Comparison of ENCODE assay signal across 25 cellular contexts in the genomic region with DNA sequence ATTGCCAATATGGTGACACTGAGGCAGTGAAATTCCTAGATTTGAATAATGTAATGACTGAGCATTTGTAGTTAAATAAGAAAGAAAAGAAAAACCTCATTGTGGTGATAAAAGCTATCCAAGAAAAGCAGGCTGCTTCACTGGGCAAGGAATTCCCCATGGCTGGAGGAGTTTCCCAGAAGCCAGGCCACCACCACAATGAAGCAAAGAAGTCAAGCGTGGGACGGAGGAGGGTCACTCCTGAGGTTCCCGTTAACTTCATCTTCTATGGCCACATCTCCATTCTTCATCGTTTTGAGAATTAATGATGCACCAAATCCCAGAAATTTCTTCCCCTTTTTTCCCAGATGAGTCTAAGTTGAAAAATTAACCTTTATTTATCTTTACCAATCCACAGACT.
DNase-seq lines count a peak whose midpoint lies in the region; ATAC-seq, FAIRE-seq and TF ChIP-seq lines count a peak whose summit lies in the region.
"Had no signal": no experiment of that assay in that cellular context is flagged by ENCODE, and none has a peak within 500 bp of the region (broad histone marks: within the 10 kb centered on the region; RNA-seq: fewer than 3 reads in every experiment).

No MANE protein-coding gene starts in this region.

- peak; percentile 57 for DNase-seq in Caki2 (ENCODE audit: low read depth)
- peak; percentile 36 for DNase-seq in RCC 7860 (ENCODE audit: low spot score)
- peak; percentile 36 for DNase-seq in astrocyte of the spinal cord (ENCODE audit: low read depth, low spot score)
- peak; percentile 89 for DNase-seq in kidney glomerular epithelial cell (lab: John Stamatoyannopoulos, UW)
- DNase-seq in right lobe of liver = no peak
- DNase-seq in mammary epithelial cell = no peak
- DNase-seq in activated CD8-positive, alpha-beta memory T cell treated with anti-CD3 and anti-CD28 coated beads, Interleukin-2, amount 50 U/mL, for 48 hours = no peak
- DNase-seq: Caco-2; CD8-positive, alpha-beta T cell; DMS 273 treated with DMSO at 0.1 percent for 48 hours; DMS79; GF-D8; H7; KBM-7; MG63; NCI-H1105 treated with DMSO at 0.1 percent for 48 hours; NCI-H146; NCI-H2029; NCI-H526 treated with DMSO at 0.1 percent for 48 hours; OCI-M1; SK-N-SH had no signal

- no TSS peak for BruUV-seq in mammary epithelial cell (replicated peaks; lab: Mats Ljungman, UMichigan)

- H3K27ac ChIP-seq in right lobe of liver (no peak overlapping the region), mammary epithelial cell (ENCODE audit: insufficient read depth, low read depth, low read length) (no peak overlapping the region)
- H3K27ac ChIP-seq: 22Rv1, C4-2B had no signal

- no peak overlapping the region for H3K4me2 ChIP-seq in mammary epithelial cell (ENCODE audit: insufficient read depth, low read depth, low read length)
- H3K4me2 ChIP-seq: SK-N-SH had no signal

- intact Hi-C loops in right lobe of liver (cut with DNase I) (no loop called here), mammary epithelial cell (cut with micrococcal nuclease) (no loop called here)

- in situ Hi-C loops in Caki2 (cut with HindIII; ENCODE audit: low pct_unique_long_range_greater_than_20kb, low sequenced_read_pairs) (no loop called here), astrocyte of the spinal cord (cut with HindIII; ENCODE audit: low sequenced_read_pairs) (no loop called here), mammary epithelial cell (cut with MboI; ENCODE audit: low sequenced_read_pairs in 2 of 2) (no loop called here)

- TF ChIP-seq POLR2A in right lobe of liver (IDR thresholded peaks at IDR 0.05) = no peak

- 90% methylated on average over 4 of the region's 4 CpGs for WGBS in right lobe of liver (ENCODE audit: insufficient coverage, low coverage, low lambda C conversion rate, missing lambda C conversion rate)
- WGBS in mammary epithelial cell (ENCODE audit: low coverage, missing lambda C conversion rate) = 82% methylated on average over 4 of the region's 4 CpGs

- no peaks in the 10 kb centered on the region for H3K79me2 ChIP-seq in mammary epithelial cell (ENCODE audit: insufficient read depth, low read length)

- H3K9me3 ChIP-seq in right lobe of liver (peaks cover 0 to 5% (median 0%) of the 10 kb centered on the region in 4 donors), mammary epithelial cell (replicated peaks; ENCODE audit: insufficient read depth, low read length) (no peaks in the 10 kb centered on the region)
- H3K9me3 ChIP-seq: Caco-2, SK-N-SH had no signal

- H3K9ac ChIP-seq in mammary epithelial cell (ENCODE audit: insufficient read depth, low read length) = no peak overlapping the region
- H3K9ac ChIP-seq: SK-N-SH had no signal

- no peak overlapping the region for H2AFZ ChIP-seq in mammary epithelial cell (ENCODE audit: low read depth, low read length)

- ATAC-seq in right lobe of liver = no peak
- no peak for ATAC-seq in HG03457 (IDR thresholded peaks at IDR 0.05; ENCODE audit: unreplicated experiment)
- ATAC-seq: CD8-positive, alpha-beta T cell had no signal

- CTCF ChIA-PET in mammary epithelial cell (lab: Charles Lee; ENCODE audit: low non-redundant PET) = no interaction called here

- H3K36me3 ChIP-seq in right lobe of liver (no peaks in the 10 kb centered on the region), mammary epithelial cell (ENCODE audit: insufficient read depth, low read length) (no peaks in the 10 kb centered on the region)
- H3K36me3 ChIP-seq: MG63 had no signal

- H3K27me3 ChIP-seq in right lobe of liver (no peaks in the 10 kb centered on the region), mammary epithelial cell (ENCODE audit: insufficient read depth, low read length) (no peaks in the 10 kb centered on the region)
- H3K27me3 ChIP-seq: MG63 had no signal

- FAIRE-seq in RCC 7860 (lab: Jason Lieb, UNC) = peak; percentile 66
- FAIRE-seq: GM12891 had no signal

- H3K4me3 ChIP-seq in astrocyte of the spinal cord (ENCODE audit: low read depth, low read length) (no peak overlapping the region), right lobe of liver (no peak overlapping the region), mammary epithelial cell (replicated peaks in 1 of 3; ENCODE audit: insufficient read depth in 1 of 3, low read depth in 2 of 3, low read length in 3 of 3) (no peak overlapping the region)
- H3K4me3 ChIP-seq: MG63 had no signal

- TF ChIP-seq CTCF in astrocyte of the spinal cord (IDR thresholded peaks at IDR 0.05; ENCODE audit: low read depth, low read length) (no peak), right lobe of liver (IDR thresholded peaks at IDR 0.05) (no peak), mammary epithelial cell (conservative IDR thresholded peaks at IDR 0.05 in 1 of 2, IDR thresholded peaks at IDR 0.05 in 1 of 2; ENCODE audit: extremely low read depth in 1 of 2, insufficient read depth in 1 of 2, low read depth in 1 of 2, low read length in 2 of 2) (no peak)

- H3K4me1 ChIP-seq in right lobe of liver (peaks cover 0 to 12% (median 0%) of the 10 kb centered on the region in 4 donors), mammary epithelial cell (ENCODE audit: insufficient read depth, low read length) (no peaks in the 10 kb centered on the region)
- H3K4me1 ChIP-seq: Caco-2 had no signal

- dilution Hi-C loops in mammary epithelial cell (cut with HindIII; ENCODE audit: low sequenced_read_pairs) = no loop called here

- H4K20me1 ChIP-seq in mammary epithelial cell (ENCODE audit: insufficient read depth, low read length) = no peaks in the 10 kb centered on the region

Comparison
In these comparisons a context has a peak if more than half of its experiments do, and no peak if none do; other contexts are left out.
1. DNase-seq: peak in Caki2 (single experiment), RCC 7860 (single experiment), astrocyte of the spinal cord (single experiment) and kidney glomerular epithelial cell (single experiment); none in right lobe of liver (0 of 3), mammary epithelial cell (single experiment) and activated CD8-positive, alpha-beta memory T cell treated with anti-CD3 and anti-CD28 coated beads, Interleukin-2, amount 50 U/mL, for 48 hours (single experiment).